8 cellular contexts compared by ENCODE assay signal in the genomic region with DNA sequence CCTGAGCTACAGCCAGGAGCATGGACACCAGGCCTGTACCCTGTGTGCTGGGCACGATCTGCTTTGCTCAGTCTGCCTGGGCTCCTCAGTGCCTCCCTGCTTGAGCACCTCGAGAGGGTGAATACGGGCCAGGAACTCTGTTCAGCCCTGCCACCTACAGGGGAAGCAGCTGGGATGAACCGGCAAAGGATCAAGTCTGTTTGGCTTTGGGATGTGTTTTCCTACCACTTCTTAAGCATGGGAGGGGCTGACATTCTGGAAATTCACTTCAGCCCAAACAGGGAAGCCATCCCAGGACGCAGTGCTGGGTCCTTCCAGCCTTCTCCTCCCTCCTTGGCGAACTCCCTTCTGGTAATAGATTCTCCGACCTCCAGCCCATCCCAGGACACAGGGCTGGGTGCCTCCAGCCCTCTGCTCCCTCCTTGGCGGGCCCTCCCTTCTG. TPM values are rescaled to one million over a fixed set of nuclear protein-coding genes. Genes with fewer than 3 reads are reported as not detected.
DNase-seq lines count a peak whose midpoint lies in the region; ATAC-seq and TF ChIP-seq lines count a peak whose summit lies in the region.

No MANE protein-coding gene starts in this region.

- no peaks in the 10 kb centered on the region for H3F3A ChIP-seq in neural cell (ENCODE audit: insufficient read depth, low read length, poor library complexity, severe bottlenecking)

- no peaks in the 10 kb centered on the region for H3K27me3 ChIP-seq in neural cell (ENCODE audit: insufficient read depth, low read depth, low read length)

- no peak overlapping the region for H3K9ac ChIP-seq in neural cell (ENCODE audit: low read length)

- no peak overlapping the region for H3K4me2 ChIP-seq in neural cell (ENCODE audit: low read length)

- H3K9me2 ChIP-seq in neural cell (ENCODE audit: insufficient read depth, low read length), result no peaks in the 10 kb centered on the region

- no peak for TF ChIP-seq EP300 in neural cell (conservative IDR thresholded peaks at IDR 0.05; ENCODE audit: poor library complexity, severe bottlenecking)

- H3K4me3 ChIP-seq in fibroblast of mammary gland (ENCODE audit: control insufficient read depth, low read depth, low read length), result no peak overlapping the region
- no peak overlapping the region for H3K4me3 ChIP-seq in neural cell (ENCODE audit: low read length)

- ATAC-seq in GM18519 (IDR thresholded peaks at IDR 0.05; ENCODE audit: low FRiP score, unreplicated experiment), result no peak

- no peak overlapping the region for H2AFZ ChIP-seq in neural cell (ENCODE audit: low read depth, low read length)

- 0 out of 2 replicates have a peak, but pooled peaks have one; percentile 17 for TF ChIP-seq CTCF in GM12874 (IDR thresholded peaks at IDR 0.05; ENCODE audit: insufficient read depth, low read depth, low read length)
- TF ChIP-seq CTCF in fibroblast of mammary gland (conservative IDR thresholded peaks at IDR 0.05; ENCODE audit: control insufficient read depth, insufficient read depth, low read depth, low read length), result peak; percentile 62
- peak; percentile 44 for TF ChIP-seq CTCF in neural cell (IDR thresholded peaks at IDR 0.05; ENCODE audit: poor library complexity, severe bottlenecking)

- no peaks in the 10 kb centered on the region for H4K20me1 ChIP-seq in neural cell (ENCODE audit: insufficient read depth)

- peak; percentile 45 for DNase-seq in RPMI8226
- peak; percentile 68 for DNase-seq in fibroblast of mammary gland (ENCODE audit: low read depth)
- no peak for DNase-seq in NCI-H187 treated with DMSO at 0.1 percent for 48 hours (lab: John Stamatoyannopoulos, UW)
- DNase-seq in activated CD4-positive, alpha-beta T cell treated with anti-CD3 and anti-CD28 coated beads for 48 hours, result no peak
- DNase-seq in stimulated activated CD4-positive, alpha-beta T cell treated with anti-CD3 and anti-CD28 coated beads, Interleukin-4, amount 100 ng/mL, for 4 hours, result no peak

- no peaks in the 10 kb centered on the region for H3K9me3 ChIP-seq in neural cell (ENCODE audit: low read length)

- TF ChIP-seq RAD21 in neural cell (conservative IDR thresholded peaks at IDR 0.05), result peak; percentile 44

- H3K27ac ChIP-seq in neural cell (ENCODE audit: low read length), result no peak overlapping the region

- no peaks in the 10 kb centered on the region for H3K36me3 ChIP-seq in neural cell (ENCODE audit: insufficient read depth, low read length)

- no peaks in the 10 kb centered on the region for H3K79me2 ChIP-seq in neural cell (replicated peaks; ENCODE audit: insufficient read depth, low read length)

TF ChIP-seq in neural cell, 6 proteins besides CTCF, POLR2A, EP300 and RAD21:
- TF ChIP-seq TAF1 (IDR thresholded peaks at IDR 0.05; ENCODE audit: low read depth), result no peak
- TF ChIP-seq SMC3 (conservative IDR thresholded peaks at IDR 0.05; ENCODE audit: poor library complexity), result peak; percentile 24
- no peak for TF ChIP-seq MXI1 (conservative IDR thresholded peaks at IDR 0.05; ENCODE audit: poor library complexity, severe bottlenecking)

RNA-seq across cellular contexts. Expression of gene SELENON, which starts 55.8 kb away (rescaled TPM):
- 6.5 and 14.3 TPM in 2 replicates for polyA plus RNA-seq in neural cell
- polyA minus RNA-seq in neural cell, result 14.9 and 16.7 TPM in 2 replicates

Comparison
In these comparisons a context has a peak if more than half of its experiments do, and no peak if none do; other contexts are left out.
1. DNase-seq: peak in RPMI8226 (single experiment) and fibroblast of mammary gland (single experiment); none in NCI-H187 treated with DMSO at 0.1 percent for 48 hours (single experiment), activated CD4-positive, alpha-beta T cell treated with anti-CD3 and anti-CD28 coated beads for 48 hours (single experiment) and stimulated activated CD4-positive, alpha-beta T cell treated with anti-CD3 and anti-CD28 coated beads, Interleukin-4, amount 100 ng/mL, for 4 hours (0 of 2).
2. Peak in every context shown above with its lines, with median percentiles within 50 percentile points of each other: CTCF ChIP-seq.